In genomic region chr1:109338091-109338490, GRCh38 we compare ENCODE assay signal across 24 cellular contexts. TPM values are rescaled to one million over a fixed set of nuclear protein-coding genes. Genes with fewer than 3 reads are reported as not detected.
"Had no signal": no experiment of that assay in that cellular context is flagged by ENCODE, and none has a peak within 500 bp of the region (broad histone marks: within the 10 kb centered on the region; RNA-seq: fewer than 3 reads in every experiment).

No MANE protein-coding gene starts in this region.

- H3K9me3 ChIP-seq: SJSA1 had no signal

- H3K4me1 ChIP-seq: SJSA1 had no signal

- H3K27ac ChIP-seq: SJSA1, SK-N-MC had no signal

- H3K27me3 ChIP-seq: SJSA1 had no signal

- H3K4me3 ChIP-seq: SJSA1, SK-N-MC had no signal

- DNase-seq: IMR-90, Karpas-422, KG1, MM.1S, NCI-H1092 treated with DMSO at 0.1 percent for 48 hours, NCI-H1436, NCI-H187, NCI-H2029, NCI-H2081 treated with DMSO at 0.1 percent for 48 hours, NCI-H2171, NCI-H226, NCI-H446, NCI-H510A, NCI-H524 treated with DMSO at 0.1 percent for 48 hours, NCI-H69, NCI-H774, Right ventricle myocardium superior, RPMI8226, SIG-M5 had no signal

- ATAC-seq: HepG2 had no signal

RNA-seq across cellular contexts. Expression of gene MYBPHL, which starts 31.3 kb away (rescaled TPM):
- total RNA-seq: HT1080, IMR-90, M059J, SJSA1 had no signal
